Comparison of ENCODE assay signal across 8 cellular contexts in genomic region chr10:92756233-92757065, GRCh38.
A peak's percentile ranks its signal among the peaks of the same experiment; 100 is the strongest.
DNase-seq lines count a peak whose midpoint lies in the region; ATAC-seq and TF ChIP-seq lines count a peak whose summit lies in the region.

No MANE protein-coding gene starts in this region.

- 74 to 75% methylated on average over 9 of the region's 9 CpGs for WGBS in esophagus, 2 donors

- H3K27ac Mint-ChIP-seq in stimulated activated naive B cell treated with anti-CD40 and anti-IgM and Interleukin-4, amounts not matched to agents 10 μg/mL and 1 μg/mL and 100 μg/mL, for 72 hours: peak overlapping the region; percentile 78

- no peaks in the 10 kb centered on the region for H3K4me1 ChIP-seq in esophagus (ENCODE audit: control insufficient read depth in 2 of 2, insufficient read depth in 2 of 2, low read length in 1 of 2)

- ATAC-seq in HG02642 (IDR thresholded peaks at IDR 0.05; ENCODE audit: poor library complexity, unreplicated experiment): peak; percentile 88
- peak; percentile 89 to 90 for ATAC-seq in stimulated activated naive B cell treated with anti-CD40 and anti-IgM and Interleukin-4, amounts not matched to agents 10 μg/mL and 1 μg/mL and 100 μg/mL, for 72 hours (replicated peaks)

- DNase-seq in NCI-H2107 treated with DMSO at 0.1 percent for 48 hours (lab: John Stamatoyannopoulos, UW; ENCODE audit: unreplicated experiment): peak; percentile 3
- no peak for DNase-seq in NCI-H2107 (lab: John Stamatoyannopoulos, UW)
- peak; percentile 72 for DNase-seq in NB4 (ENCODE audit: low read depth)
- DNase-seq in stimulated activated naive B cell treated with anti-CD40 and anti-IgM and Interleukin-4, amounts not matched to agents 10 μg/mL and 1 μg/mL and 100 μg/mL, for 72 hours: peak; percentile 66
- no peak for DNase-seq in activated T-cell treated with anti-CD3 and anti-CD28 coated beads, Interleukin-2, amount 50 U/mL, for 48 hours
- no peak for DNase-seq in MG63

- H3K4me3 ChIP-seq in NB4 (ENCODE audit: low read depth, low read length): peak overlapping the region; percentile 23
- H3K4me3 ChIP-seq in esophagus (ENCODE audit: low read depth in 1 of 2, low read length in 2 of 2): no peak overlapping the region
- no peak overlapping the region for H3K4me3 ChIP-seq in MG63

- no peaks in the 10 kb centered on the region for H3K27me3 Mint-ChIP-seq in stimulated activated naive B cell treated with anti-CD40 and anti-IgM and Interleukin-4, amounts not matched to agents 10 μg/mL and 1 μg/mL and 100 μg/mL, for 72 hours

- TF ChIP-seq CTCF in NB4 (IDR thresholded peaks at IDR 0.05; ENCODE audit: low read depth, low read length): no peak

- peak overlapping the region; percentile 53 to 68 for H3K27ac ChIP-seq in esophagus (ENCODE audit: low read depth in 2 of 2, low read length in 1 of 2)

- H3K36me3 ChIP-seq in esophagus (ENCODE audit: control insufficient read depth in 2 of 2, insufficient read depth in 2 of 2, low read length in 1 of 2): no peaks in the 10 kb centered on the region
- no peaks in the 10 kb centered on the region for H3K36me3 ChIP-seq in MG63

- H3K9me3 ChIP-seq in esophagus (ENCODE audit: control insufficient read depth in 2 of 2, insufficient read depth in 1 of 2, low read depth in 1 of 2, low read length in 1 of 2) (no peaks in the 10 kb centered on the region), MG63 (no peaks in the 10 kb centered on the region)

- H3K27me3 ChIP-seq in esophagus (ENCODE audit: control insufficient read depth in 1 of 2, insufficient read depth in 2 of 2, low read length in 2 of 2): no peaks in the 10 kb centered on the region
- no peaks in the 10 kb centered on the region for H3K27me3 ChIP-seq in MG63

- TF ChIP-seq POLR2A in NB4 (IDR thresholded peaks at IDR 0.05; ENCODE audit: extremely low read depth, insufficient read length): no peak

- peaks cover 0 to 2% of the 10 kb centered on the region in 2 donors for H3K36me3 Mint-ChIP-seq in stimulated activated naive B cell treated with anti-CD40 and anti-IgM and Interleukin-4, amounts not matched to agents 10 μg/mL and 1 μg/mL and 100 μg/mL, for 72 hours

- H3K4me1 Mint-ChIP-seq in stimulated activated naive B cell treated with anti-CD40 and anti-IgM and Interleukin-4, amounts not matched to agents 10 μg/mL and 1 μg/mL and 100 μg/mL, for 72 hours: peaks cover 27 to 63% of the 10 kb centered on the region in 2 donors

- peaks cover 0 to 2% of the 10 kb centered on the region in 2 donors for H3K9me3 Mint-ChIP-seq in stimulated activated naive B cell treated with anti-CD40 and anti-IgM and Interleukin-4, amounts not matched to agents 10 μg/mL and 1 μg/mL and 100 μg/mL, for 72 hours

- peak overlapping the region; percentile 63 to 77 for H3K4me3 Mint-ChIP-seq in stimulated activated naive B cell treated with anti-CD40 and anti-IgM and Interleukin-4, amounts not matched to agents 10 μg/mL and 1 μg/mL and 100 μg/mL, for 72 hours

Comparison
In these comparisons a context has a peak if more than half of its experiments do, and no peak if none do; other contexts are left out.
1. DNase-seq: peak in NCI-H2107 treated with DMSO at 0.1 percent for 48 hours (single experiment), NB4 (single experiment) and stimulated activated naive B cell treated with anti-CD40 and anti-IgM and Interleukin-4, amounts not matched to agents 10 μg/mL and 1 μg/mL and 100 μg/mL, for 72 hours (single experiment); none in NCI-H2107 (single experiment), activated T-cell treated with anti-CD3 and anti-CD28 coated beads, Interleukin-2, amount 50 U/mL, for 48 hours (0 of 2) and MG63 (single experiment).